Comparison of ENCODE assay signal across 16 cellular contexts in the genomic region with DNA sequence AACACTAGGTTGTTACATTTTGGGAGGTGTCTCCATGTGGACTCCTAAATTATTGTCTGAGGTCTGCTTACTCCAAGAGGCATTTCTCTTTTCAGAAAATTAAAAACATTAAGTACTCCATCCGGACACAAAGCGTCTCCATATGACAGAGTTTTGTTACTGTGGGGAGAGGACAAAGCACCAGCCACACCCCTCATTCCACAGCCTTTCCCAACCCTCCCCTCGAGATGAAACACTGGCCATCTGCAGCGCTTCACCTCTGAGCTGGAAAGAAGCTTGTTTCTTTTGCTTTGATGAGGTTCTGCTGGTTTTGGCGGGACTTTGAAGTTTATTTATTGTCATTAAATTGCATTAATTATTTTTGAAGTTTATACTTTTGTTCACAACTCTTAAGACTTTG. TPM values are rescaled to one million over a fixed set of nuclear protein-coding genes. Genes with fewer than 3 reads are reported as not detected.
DNase-seq lines count a peak whose midpoint lies in the region; ATAC-seq and TF ChIP-seq lines count a peak whose summit lies in the region.
"Had no signal": no experiment of that assay in that cellular context is flagged by ENCODE, and none has a peak within 500 bp of the region (broad histone marks: within the 10 kb centered on the region; RNA-seq: fewer than 3 reads in every experiment).

No MANE protein-coding gene starts in this region.

- H3K27me3 Mint-ChIP-seq in activated CD4-positive, alpha-beta memory T cell treated with anti-CD3 and anti-CD28 coated beads, Interleukin-2, amount 10 ng/mL, durations not matched to agents 7 days and 5 days, result peaks cover 21% of the 10 kb centered on the region

- no peak overlapping the region for H3K4me3 Mint-ChIP-seq in activated CD4-positive, alpha-beta memory T cell treated with anti-CD3 and anti-CD28 coated beads, Interleukin-2, amount 10 ng/mL, durations not matched to agents 7 days and 5 days
- H3K4me3 Mint-ChIP-seq: activated naive CD8-positive, alpha-beta T cell treated with anti-CD3 and anti-CD28 coated beads for 36 hours; natural killer cell had no signal

- peaks cover 9% of the 10 kb centered on the region for H3K27me3 ChIP-seq in left ventricle myocardium inferior (ENCODE audit: low read depth)
- H3K27me3 ChIP-seq in adipocyte (replicated peaks; ENCODE audit: control insufficient read depth, insufficient read depth, low read length), result peaks cover 53% of the 10 kb centered on the region
- H3K27me3 ChIP-seq in left lung, result peaks cover 0 to 9% of the 10 kb centered on the region in 2 donors
- no peaks in the 10 kb centered on the region for H3K27me3 ChIP-seq in upper lobe of right lung
- peaks cover 20% of the 10 kb centered on the region for H3K27me3 ChIP-seq in PC-3 (ENCODE audit: low read length)

- H3K79me2 ChIP-seq in PC-3 (ENCODE audit: low read length), result no peaks in the 10 kb centered on the region

- no TSS peak for BruUV-seq in PC-3 (replicated peaks; lab: Mats Ljungman, UMichigan)

- no peak overlapping the region for H2AFZ ChIP-seq in PC-3 (ENCODE audit: low read length)

- no peaks in the 10 kb centered on the region for H3K9me3 Mint-ChIP-seq in activated CD4-positive, alpha-beta memory T cell treated with anti-CD3 and anti-CD28 coated beads, Interleukin-2, amount 10 ng/mL, durations not matched to agents 7 days and 5 days

- H3F3A ChIP-seq in PC-3 (ENCODE audit: low read length, unreplicated experiment), result no peaks in the 10 kb centered on the region

- no peak overlapping the region for H3K4me2 ChIP-seq in PC-3 (ENCODE audit: low read length)

- ATAC-seq in Right ventricle myocardium superior (ENCODE audit: poor library complexity), result no peak
- peak; percentile 46 for ATAC-seq in left lung
- peak; percentile 38 for ATAC-seq in upper lobe of right lung
- no peak for ATAC-seq in PC-3
- ATAC-seq in GM18502 (IDR thresholded peaks at IDR 0.05; ENCODE audit: poor library complexity, unreplicated experiment), result no peak
- ATAC-seq: natural killer cell had no signal

- CTCF ChIA-PET in PC-3 (lab: Charles Lee), result no interaction called here
- CTCF ChIA-PET in activated CD4-positive, alpha-beta memory T cell treated with anti-CD3 and anti-CD28 coated beads, Interleukin-2, amount 10 ng/mL, durations not matched to agents 7 days and 5 days (lab: Charles Lee), result no interaction called here

- POLR2A ChIA-PET in PC-3 (lab: Charles Lee; ENCODE audit: unreplicated experiment), result no interaction called here
- POLR2A ChIA-PET in activated CD4-positive, alpha-beta memory T cell treated with anti-CD3 and anti-CD28 coated beads, Interleukin-2, amount 10 ng/mL, durations not matched to agents 7 days and 5 days (lab: Charles Lee), result no interaction called here

- TF ChIP-seq CTCF in left ventricle myocardium inferior (IDR thresholded peaks at IDR 0.05; ENCODE audit: borderline replicate concordance) (no peak), left lung (IDR thresholded peaks at IDR 0.05) (no peak), upper lobe of right lung (IDR thresholded peaks at IDR 0.05) (no peak), PC-3 (conservative IDR thresholded peaks at IDR 0.05; ENCODE audit: low read depth, low read length) (no peak)

- H3K27ac ChIP-seq in left ventricle myocardium inferior (replicated peaks) (peak overlapping the region; percentile 6), left lung (peak overlapping the region; percentile 2 to 4), upper lobe of right lung (peak overlapping the region; percentile 42), PC-3 (ENCODE audit: low read length) (no peak overlapping the region)

- H3K9ac ChIP-seq in adipocyte (ENCODE audit: low read length), result no peak overlapping the region
- no peak overlapping the region for H3K9ac ChIP-seq in PC-3 (ENCODE audit: low read length)

- intact Hi-C loops in left ventricle myocardium inferior (cut with micrococcal nuclease) (loop anchor here (10.0 kb wide), 1 partner anchor 154 kb away; no protein-coding TSS in a partner anchor), Right ventricle myocardium superior (cut with DNase I) (no loop called here), left lung (cut with DNase I) (no loop called here), upper lobe of right lung (cut with DNase I) (no loop called here), PC-3 (cut with micrococcal nuclease) (no loop called here)

- H3K4me3 ChIP-seq in left ventricle myocardium inferior (no peak overlapping the region), adipocyte (ENCODE audit: low read length) (no peak overlapping the region), left lung (no peak overlapping the region), upper lobe of right lung (no peak overlapping the region), PC-3 (ENCODE audit: low read length) (no peak overlapping the region)
- H3K4me3 ChIP-seq: heart right ventricle had no signal

- H3K36me3 ChIP-seq in left ventricle myocardium inferior, result no peaks in the 10 kb centered on the region
- H3K36me3 ChIP-seq in adipocyte (ENCODE audit: control insufficient read depth, insufficient read depth, low read length, severe bottlenecking), result no peaks in the 10 kb centered on the region
- no peaks in the 10 kb centered on the region for H3K36me3 ChIP-seq in left lung
- H3K36me3 ChIP-seq in upper lobe of right lung, result no peaks in the 10 kb centered on the region
- H3K36me3 ChIP-seq in PC-3 (ENCODE audit: low read depth, low read length), result no peaks in the 10 kb centered on the region
- H3K36me3 ChIP-seq: heart right ventricle had no signal

- H3K4me1 Mint-ChIP-seq in activated CD4-positive, alpha-beta memory T cell treated with anti-CD3 and anti-CD28 coated beads, Interleukin-2, amount 10 ng/mL, durations not matched to agents 7 days and 5 days, result peaks cover 20% of the 10 kb centered on the region
- H3K4me1 Mint-ChIP-seq: natural killer cell had no signal

- H3K36me3 Mint-ChIP-seq in activated CD4-positive, alpha-beta memory T cell treated with anti-CD3 and anti-CD28 coated beads, Interleukin-2, amount 10 ng/mL, durations not matched to agents 7 days and 5 days (ENCODE audit: low read depth), result no peaks in the 10 kb centered on the region
- H3K36me3 Mint-ChIP-seq: natural killer cell had no signal

- no peaks in the 10 kb centered on the region for H3K9me2 ChIP-seq in PC-3 (replicated peaks; ENCODE audit: low read length)

- peaks cover 17% of the 10 kb centered on the region for H3K4me1 ChIP-seq in left ventricle myocardium inferior
- H3K4me1 ChIP-seq in adipocyte (ENCODE audit: control insufficient read depth, insufficient read depth, low read length), result peaks cover 10% of the 10 kb centered on the region
- no peaks in the 10 kb centered on the region for H3K4me1 ChIP-seq in left lung
- peaks cover 3% of the 10 kb centered on the region for H3K4me1 ChIP-seq in upper lobe of right lung
- H3K4me1 ChIP-seq in PC-3 (ENCODE audit: insufficient read depth, low read length), result no peaks in the 10 kb centered on the region

- no peaks in the 10 kb centered on the region for H3K9me3 ChIP-seq in left ventricle myocardium inferior (replicated peaks)
- peaks cover 5% of the 10 kb centered on the region for H3K9me3 ChIP-seq in adipocyte (ENCODE audit: control insufficient read depth, low read length)
- no peaks in the 10 kb centered on the region for H3K9me3 ChIP-seq in left lung
- no peaks in the 10 kb centered on the region for H3K9me3 ChIP-seq in upper lobe of right lung
- H3K9me3 ChIP-seq in PC-3 (ENCODE audit: low read length), result no peaks in the 10 kb centered on the region

- no peak overlapping the region for H3K27ac Mint-ChIP-seq in activated CD4-positive, alpha-beta memory T cell treated with anti-CD3 and anti-CD28 coated beads, Interleukin-2, amount 10 ng/mL, durations not matched to agents 7 days and 5 days
- H3K27ac Mint-ChIP-seq: activated naive CD8-positive, alpha-beta T cell treated with anti-CD3 and anti-CD28 coated beads for 36 hours; natural killer cell had no signal

- no peak for DNase-seq in left ventricle myocardium inferior
- no peak for DNase-seq in Right ventricle myocardium superior
- DNase-seq in adipocyte (ENCODE audit: low read depth), result peak; percentile 28
- peak in 1 of 2 donors; percentile 32 for DNase-seq in left lung
- DNase-seq in upper lobe of right lung, result no peak
- no peak for DNase-seq in PC-3
- DNase-seq in activated CD4-positive, alpha-beta memory T cell treated with anti-CD3 and anti-CD28 coated beads, Interleukin-2, amount 10 ng/mL, durations not matched to agents 7 days and 5 days, result no peak
- DNase-seq: activated CD4-positive, CD25-positive, alpha-beta regulatory T cell; activated naive CD8-positive, alpha-beta T cell treated with anti-CD3 and anti-CD28 coated beads for 36 hours; MV-4-11; natural killer cell; NCI-H446 had no signal

- no peaks in the 10 kb centered on the region for H4K20me1 ChIP-seq in PC-3 (ENCODE audit: low read length)

RNA-seq across cellular contexts. Expression of a gene that starts 27.7 kb away (rescaled TPM):
- total RNA-seq in left ventricle myocardium inferior (3.7 TPM), Right ventricle myocardium superior (2.8 TPM), left lung (10 to 100 TPM; 31.6 to 61.5 TPM), upper lobe of right lung (64.4 TPM), PC-3 (2014; rRNA removed) (1.6 and 6.7 TPM in 2 replicates)
- 1 to 10 TPM; 3.6 to 3.7 TPM for total RNA-seq in activated CD4-positive, alpha-beta memory T cell treated with anti-CD3 and anti-CD28 coated beads, Interleukin-2, amount 10 ng/mL, durations not matched to agents 7 days and 5 days
- total RNA-seq: chondrocyte, epithelial cell of proximal tubule, natural killer cell had no signal

Comparison
In these comparisons a context has a peak if more than half of its experiments do, and no peak if none do; other contexts are left out.
1. ATAC-seq: peak in left lung (single experiment) and upper lobe of right lung (single experiment); none in Right ventricle myocardium superior (single experiment), PC-3 (single experiment) and GM18502 (single experiment).